ENCODE assay signal across 21 cellular contexts in genomic region chr14:60310086-60310684, GRCh38.
DNase-seq lines count a peak whose midpoint lies in the region; ATAC-seq, FAIRE-seq and TF ChIP-seq lines count a peak whose summit lies in the region.
"Had no signal": no experiment of that assay in that cellular context is flagged by ENCODE, and none has a peak within 500 bp of the region (broad histone marks: within the 10 kb centered on the region; RNA-seq: fewer than 3 reads in every experiment).

No MANE protein-coding gene starts in this region.

- H3K36me3 Mint-ChIP-seq in natural killer cell: no peaks in the 10 kb centered on the region
- H3K36me3 Mint-ChIP-seq in activated naive CD4-positive, alpha-beta T cell treated with anti-CD3 and anti-CD28 coated beads, Interleukin-2, amount 50 U/mL, for 72 hours: peaks cover 0 to 4% of the 10 kb centered on the region in 2 donors

- H3K23ac ChIP-seq in neuronal stem cell (ENCODE audit: low read depth, low read length, poor library complexity): no peak overlapping the region

- TF ChIP-seq CTCF in K562 (IDR thresholded peaks at IDR 0.05 in 2 of 3, conservative IDR thresholded peaks at IDR 0.05 in 1 of 3; ENCODE audit: insufficient read depth in 2 of 3, low read depth in 1 of 3, low read length in 3 of 3) (no peak), natural killer cell (IDR thresholded peaks at IDR 0.05) (no peak)

- H3K4me3 ChIP-seq in K562 (no peak overlapping the region), neuronal stem cell (ENCODE audit: low read length in 2 of 2) (no peak overlapping the region)
- H3K4me3 ChIP-seq: breast epithelium had no signal

- no peak overlapping the region for H3K4ac ChIP-seq in neuronal stem cell (ENCODE audit: low read length)

- no peak overlapping the region for H2BK5ac ChIP-seq in neuronal stem cell (ENCODE audit: low read length)

- no peaks in the 10 kb centered on the region for H3K36me3 ChIP-seq in K562 (ENCODE audit: control insufficient read depth, insufficient read depth, low read length)
- H3K36me3 ChIP-seq in neuronal stem cell (replicated peaks in 1 of 2; ENCODE audit: control insufficient read depth in 2 of 2, insufficient read depth in 2 of 2, low read length in 2 of 2): no peaks in the 10 kb centered on the region
- H3K36me3 ChIP-seq: breast epithelium had no signal

- no peak overlapping the region for H3K4me3 Mint-ChIP-seq in natural killer cell
- H3K4me3 Mint-ChIP-seq: dendritic cell treated with granulocyte-macrophage colony-stimulating factor and Interleukin-4, amounts not matched to agents 40 ng/mL and 50 ng/mL, for 4 days; naive B cell had no signal

- TF ChIP-seq EP300 in K562 (IDR thresholded peaks at IDR 0.05; ENCODE audit: low read length): no peak

- TF ChIP-seq POLR2A in K562 (conservative IDR thresholded peaks at IDR 0.05): no peak

- POLR2A ChIA-PET in K562 (lab: Yijun Ruan, JAX): interaction anchor here (0.9 to 1.0 kb wide), 2 partner anchors 113 to 173 kb away, joined by 3 read pairs; no protein-coding TSS in a partner anchor

- H3K9me3 ChIP-seq in K562 (replicated peaks; ENCODE audit: control insufficient read depth, insufficient read depth, low read depth, low read length) (no peaks in the 10 kb centered on the region), neuronal stem cell (replicated peaks in 1 of 2; ENCODE audit: control insufficient read depth in 2 of 2, insufficient read depth in 1 of 2, low read depth in 1 of 2, low read length in 2 of 2) (peaks cover 0 to 1% of the 10 kb centered on the region in 2 donors)
- H3K9me3 ChIP-seq: breast epithelium had no signal

- H2AFZ ChIP-seq in K562 (ENCODE audit: low read depth, low read length) (no peak overlapping the region), neuronal stem cell (ENCODE audit: low read length) (peak overlapping the region; percentile 1)

- BruUV-seq in K562 (replicated peaks; lab: Mats Ljungman, UMichigan): no TSS peak

- H3K18ac ChIP-seq in neuronal stem cell (ENCODE audit: low read length): no peak overlapping the region

- H3K27me3 ChIP-seq in K562 (ENCODE audit: control insufficient read depth in 2 of 2, insufficient read depth in 2 of 2, low read length in 2 of 2) (no peaks in the 10 kb centered on the region; a peak in 1 of 5 replicates), neuronal stem cell (ENCODE audit: control insufficient read depth in 3 of 3, insufficient read depth in 3 of 3, low read depth in 1 of 3, low read length in 3 of 3) (no peaks in the 10 kb centered on the region)
- H3K27me3 ChIP-seq: breast epithelium had no signal

- H2AK5ac ChIP-seq in neuronal stem cell (ENCODE audit: low read depth, low read length): no peak overlapping the region

- no peak for FAIRE-seq in K562 (lab: Jason Lieb, UNC)

- no peak overlapping the region for H2BK15ac ChIP-seq in neuronal stem cell (ENCODE audit: low read length)

- ATAC-seq in K562 (no peak), HG02884 (IDR thresholded peaks at IDR 0.05; ENCODE audit: unreplicated experiment) (no peak), natural killer cell (no peak)
- no peak for ATAC-seq in activated naive CD4-positive, alpha-beta T cell treated with anti-CD3 and anti-CD28 coated beads, Interleukin-2, amount 50 U/mL, for 72 hours
- ATAC-seq: Right ventricle myocardium inferior had no signal

- CTCF ChIA-PET in K562 (lab: Yijun Ruan, JAX; ENCODE audit: low intra/inter-chr PET ratio): no interaction called here

- no peaks in the 10 kb centered on the region for H3K9me1 ChIP-seq in K562 (ENCODE audit: control insufficient read depth, insufficient read depth, low read length)

- no peak overlapping the region for H2BK12ac ChIP-seq in neuronal stem cell (ENCODE audit: low read length)

- peaks cover 4 to 14% of the 10 kb centered on the region in 2 experiments; a peak in 3 of 5 replicates for H3K4me1 ChIP-seq in K562 (replicated peaks in 1 of 2; ENCODE audit: control insufficient read depth in 2 of 2, insufficient read depth in 2 of 2, low read length in 2 of 2)
- peaks cover 5 to 8% of the 10 kb centered on the region in 2 donors for H3K4me1 ChIP-seq in neuronal stem cell (ENCODE audit: control insufficient read depth in 2 of 2, insufficient read depth in 1 of 2, low read depth in 1 of 2, low read length in 2 of 2)
- H3K4me1 ChIP-seq: breast epithelium had no signal

- peaks cover 6 to 31% of the 10 kb centered on the region in 2 donors for H3K27me3 Mint-ChIP-seq in natural killer cell (ENCODE audit: low read depth in 2 of 2)

- 31% methylated on average over 2 of the region's 2 CpGs for WGBS in K562 (ENCODE audit: insufficient coverage, low coverage, missing lambda C conversion rate)
- WGBS in neuronal stem cell (ENCODE audit: extremely low coverage in 2 of 2, insufficient read length in 2 of 2, insufficient replicate concordance in 1 of 2), 2 donors: no CpG with 5 or more reads among the region's 2 CpGs

- H3K79me1 ChIP-seq in neuronal stem cell (ENCODE audit: low read depth, low read length): no peaks in the 10 kb centered on the region

- in situ Hi-C loops in K562 (cut with MboI): no loop called here

- peak; percentile 34 for DNase-seq in NCI-H82 (lab: John Stamatoyannopoulos, UW)
- no peak for DNase-seq in NCI-H82 treated with DMSO at 0.1 percent for 48 hours (lab: John Stamatoyannopoulos, UW; ENCODE audit: unreplicated experiment)
- DNase-seq in NCI-H2196 treated with DMSO at 0.1 percent for 48 hours (lab: John Stamatoyannopoulos, UW; ENCODE audit: unreplicated experiment): peak; percentile 76
- no peak for DNase-seq in K562 (ENCODE audit: extremely low read depth in 1 of 4, low spot score in 3 of 4)
- no peak for DNase-seq in neuronal stem cell (ENCODE audit: low spot score)
- no peak for DNase-seq in natural killer cell
- DNase-seq in activated naive CD4-positive, alpha-beta T cell treated with anti-CD3 and anti-CD28 coated beads, Interleukin-2, amount 50 U/mL, for 72 hours (ENCODE audit: low spot score in 2 of 2): no peak
- DNase-seq: ACHN; DMS79 treated with DMSO at 0.1 percent for 48 hours; MM.1S; naive B cell; NCI-H2227 treated with DMSO at 0.1 percent for 48 hours; posterior cingulate gyrus; stimulated activated CD4-positive, alpha-beta T cell treated with anti-CD3 and anti-CD28 coated beads, Interleukin-2, amount 100 ng/mL, for 48 hours; T-helper 2 cell had no signal

- no peak overlapping the region for H3K4me2 ChIP-seq in K562 (ENCODE audit: insufficient read depth, low read length)
- H3K4me2 ChIP-seq in neuronal stem cell (ENCODE audit: insufficient read depth, low read length, poor library complexity, severe bottlenecking): no peak overlapping the region

- intact Hi-C loops in K562 (cut with micrococcal nuclease): loop anchor here (1.0 kb wide), 1 partner anchor 34 kb away; no protein-coding TSS in a partner anchor
- intact Hi-C loops in natural killer cell (cut with micrococcal nuclease): no loop called here

- no peak overlapping the region for H4K8ac ChIP-seq in neuronal stem cell (ENCODE audit: low read depth, low read length)

- no peak overlapping the region for H4K91ac ChIP-seq in neuronal stem cell (ENCODE audit: low read depth, low read length, poor library complexity)

- H3K4me1 Mint-ChIP-seq in natural killer cell: no peaks in the 10 kb centered on the region

- H3K9ac ChIP-seq in K562 (ENCODE audit: insufficient read depth in 1 of 2, low read depth in 2 of 2, low read length in 2 of 2) (no peak overlapping the region), neuronal stem cell (ENCODE audit: low read depth, low read length, poor library complexity) (no peak overlapping the region)

- no peak for TF ChIP-seq RAD21 in K562 (CRISPR knock-in tag; conservative IDR thresholded peaks at IDR 0.05 in 1 of 2, IDR thresholded peaks at IDR 0.05 in 1 of 2)

- H3K14ac ChIP-seq in neuronal stem cell (ENCODE audit: low read length): no peak overlapping the region

- no peaks in the 10 kb centered on the region for H3K79me2 ChIP-seq in K562 (ENCODE audit: control insufficient read depth, insufficient read depth, low read length)

- H3K27ac ChIP-seq in K562 (ENCODE audit: extremely low read depth, low read depth, low read length) (no peak overlapping the region), neuronal stem cell (replicated peaks; ENCODE audit: low read length) (no peak overlapping the region)
- H3K27ac ChIP-seq: breast epithelium, C4-2B had no signal

- H3K9me3 Mint-ChIP-seq in natural killer cell: no peaks in the 10 kb centered on the region
- no peaks in the 10 kb centered on the region for H3K9me3 Mint-ChIP-seq in activated naive CD4-positive, alpha-beta T cell treated with anti-CD3 and anti-CD28 coated beads, Interleukin-2, amount 50 U/mL, for 72 hours
- H3K9me3 Mint-ChIP-seq: activated T-helper 2 cell treated with anti-CD3 and anti-CD28 coated beads, Interferon-gamma antibody, Interleukin-2, Interleukin-4, amounts not matched to agents 10 μg/mL and 5 μg/mL and 100 μg/mL, durations not matched to agents 14 hours and 24 hours and 36 hours; dendritic cell treated with granulocyte-macrophage colony-stimulating factor and Interleukin-4, amounts not matched to agents 40 ng/mL and 50 ng/mL, for 4 days had no signal

- no peak overlapping the region for H2BK120ac ChIP-seq in neuronal stem cell (ENCODE audit: low read depth, low read length)

- no peaks in the 10 kb centered on the region for H4K20me1 ChIP-seq in K562 (replicated peaks; ENCODE audit: control insufficient read depth, insufficient read depth, low read length)

- no peak overlapping the region for H3K27ac Mint-ChIP-seq in natural killer cell
- H3K27ac Mint-ChIP-seq in activated naive CD4-positive, alpha-beta T cell treated with anti-CD3 and anti-CD28 coated beads, Interleukin-2, amount 50 U/mL, for 72 hours: no peak overlapping the region
- H3K27ac Mint-ChIP-seq: activated T-helper 2 cell treated with anti-CD3 and anti-CD28 coated beads, Interferon-gamma antibody, Interleukin-2, Interleukin-4, amounts not matched to agents 10 μg/mL and 5 μg/mL and 100 μg/mL, durations not matched to agents 14 hours and 24 hours and 36 hours; dendritic cell treated with granulocyte-macrophage colony-stimulating factor and Interleukin-4, amounts not matched to agents 40 ng/mL and 50 ng/mL, for 4 days had no signal

TF ChIP-seq in K562, 482 proteins besides CTCF, POLR2A, EP300 and RAD21 (continues in another document):
- TF ChIP-seq FUS (optimal IDR thresholded peaks at IDR 0.05; ENCODE audit: low read depth, low read length) (no peak), MYC (IDR thresholded peaks at IDR 0.05; ENCODE audit: low read depth, low read length) (no peak), MYC (CRISPR knock-in tag; IDR thresholded peaks at IDR 0.05; ENCODE audit: borderline replicate concordance, low read depth) (no peak), CGGBP1 (CRISPR knock-in tag; IDR thresholded peaks at IDR 0.05) (no peak), CBFB (CRISPR knock-in tag; IDR thresholded peaks at IDR 0.05) (no peak), MAX (CRISPR knock-in tag; IDR thresholded peaks at IDR 0.05) (no peak), POLR2H (tag; IDR thresholded peaks at IDR 0.05; ENCODE audit: low read depth) (no peak)

Comparison
In these comparisons a context has a peak if more than half of its experiments do, and no peak if none do; other contexts are left out.
1. DNase-seq: peak in NCI-H82 (single experiment) and NCI-H2196 treated with DMSO at 0.1 percent for 48 hours (single experiment); none in NCI-H82 treated with DMSO at 0.1 percent for 48 hours (single experiment), K562 (0 of 4), neuronal stem cell (single experiment), natural killer cell (single experiment) and activated naive CD4-positive, alpha-beta T cell treated with anti-CD3 and anti-CD28 coated beads, Interleukin-2, amount 50 U/mL, for 72 hours (0 of 2).